12 cellular contexts compared by ENCODE assay signal in the genomic region with DNA sequence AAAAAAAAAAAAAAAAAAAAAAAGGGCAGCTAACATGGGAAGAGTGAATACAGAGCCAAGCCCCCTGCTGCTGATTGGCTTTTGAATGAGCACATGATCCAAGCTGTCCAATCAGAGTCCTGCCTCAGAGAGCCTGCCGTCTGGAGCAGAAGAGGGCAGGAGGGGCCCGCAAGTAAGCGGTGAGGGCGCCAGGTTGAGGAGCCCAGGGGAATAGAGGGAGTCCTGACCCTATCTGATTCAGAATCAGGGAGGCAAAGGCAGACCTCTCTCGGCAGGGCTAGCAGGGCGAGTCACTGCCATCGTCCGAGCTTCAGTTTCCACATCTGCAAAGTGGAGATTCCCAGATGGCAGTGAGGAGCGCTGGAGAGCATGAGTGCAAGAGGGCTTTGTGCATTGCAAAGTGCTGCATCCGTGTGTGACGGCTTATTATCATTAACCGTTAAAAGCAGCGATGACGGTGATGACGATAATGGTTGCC.
DNase-seq lines count a peak whose midpoint lies in the region; ATAC-seq and TF ChIP-seq lines count a peak whose summit lies in the region.
"Had no signal": no experiment of that assay in that cellular context is flagged by ENCODE, and none has a peak within 500 bp of the region (broad histone marks: within the 10 kb centered on the region; RNA-seq: fewer than 3 reads in every experiment).

No MANE protein-coding gene starts in this region.

- no peak overlapping the region for H3K4me3 ChIP-seq in smooth muscle cell

- H3K79me2 ChIP-seq in smooth muscle cell (ENCODE audit: low read depth): no peaks in the 10 kb centered on the region

- POLR2A ChIA-PET in activated CD4-positive, alpha-beta T cell treated with anti-CD3 and anti-CD28 coated beads for 36 hours (lab: Charles Lee): interaction anchor here (0.6 kb wide), 1 partner anchor 119 kb away, joined by 4 read pairs; no protein-coding TSS in a partner anchor

- H3K4me2 ChIP-seq in smooth muscle cell: peak overlapping the region; percentile 13

- H3K27ac Mint-ChIP-seq in activated CD4-positive, alpha-beta T cell treated with anti-CD3 and anti-CD28 coated beads for 36 hours: no peak overlapping the region
- H3K27ac Mint-ChIP-seq: activated naive CD4-positive, alpha-beta T cell treated with anti-CD3 and anti-CD28 coated beads, Interleukin-2, amount 50 U/mL, for 72 hours had no signal

- H3K9me3 Mint-ChIP-seq in activated CD4-positive, alpha-beta T cell treated with anti-CD3 and anti-CD28 coated beads for 36 hours (ENCODE audit: low read depth): no peaks in the 10 kb centered on the region
- H3K9me3 Mint-ChIP-seq: activated naive CD4-positive, alpha-beta T cell treated with anti-CD3 and anti-CD28 coated beads, Interleukin-2, amount 50 U/mL, for 72 hours had no signal

- TF ChIP-seq CTCF in smooth muscle cell (IDR thresholded peaks at IDR 0.05; ENCODE audit: borderline replicate concordance, insufficient read depth, poor library complexity, severe bottlenecking): no peak

- 66% methylated on average over 15 of the region's 15 CpGs for WGBS in smooth muscle cell (ENCODE audit: low lambda C conversion rate)

- intact Hi-C loops in activated CD4-positive, alpha-beta T cell treated with anti-CD3 and anti-CD28 coated beads for 36 hours (cut with DNase I, micrococcal nuclease): no loop called here

- no peaks in the 10 kb centered on the region for H3K27me3 ChIP-seq in smooth muscle cell (ENCODE audit: low read depth)

- H3K36me3 ChIP-seq in smooth muscle cell (ENCODE audit: low read depth): no peaks in the 10 kb centered on the region

- in situ Hi-C loops in KBM-7 (cut with MboI; ENCODE audit: low pct_unique_long_range_greater_than_20kb, low sequenced_read_pairs): no loop called here

- H4K20me1 ChIP-seq in smooth muscle cell (ENCODE audit: low read depth): no peaks in the 10 kb centered on the region

- no peak overlapping the region for H3K9ac ChIP-seq in smooth muscle cell (ENCODE audit: low read depth)

- no peaks in the 10 kb centered on the region for H3K9me3 ChIP-seq in smooth muscle cell (replicated peaks; ENCODE audit: low read depth)

- H3K27me3 Mint-ChIP-seq in activated CD4-positive, alpha-beta T cell treated with anti-CD3 and anti-CD28 coated beads for 36 hours: peaks cover 2% of the 10 kb centered on the region

- no peak overlapping the region for H2AFZ ChIP-seq in smooth muscle cell (ENCODE audit: low read depth)

- H3K4me1 ChIP-seq in smooth muscle cell (ENCODE audit: low read depth): no peaks in the 10 kb centered on the region

- no peak for DNase-seq in activated CD4-positive, alpha-beta T cell treated with anti-CD3 and anti-CD28 coated beads for 36 hours
- no peak for DNase-seq in activated CD4-positive, alpha-beta T cell treated with anti-CD3 and anti-CD28 coated beads for 1 hour
- peak; percentile 83 to 94 for DNase-seq in NCI-H524 (lab: John Stamatoyannopoulos, UW)
- peak; percentile 47 for DNase-seq in dermis blood vessel endothelial cell
- no peak for DNase-seq in smooth muscle cell (lab: John Stamatoyannopoulos, UW; ENCODE audit: unreplicated experiment)
- no peak for DNase-seq in KBM-7
- no peak for DNase-seq in NCI-H187 (lab: John Stamatoyannopoulos, UW)
- DNase-seq: HCEC 1CT; stimulated activated CD4-positive, alpha-beta T cell treated with anti-CD3 and anti-CD28 coated beads, Interleukin-4, amount 100 ng/mL, for 24 hours had no signal

- H3F3A ChIP-seq in smooth muscle cell (ENCODE audit: low read depth): no peaks in the 10 kb centered on the region

- CTCF ChIA-PET in activated CD4-positive, alpha-beta T cell treated with anti-CD3 and anti-CD28 coated beads for 36 hours (lab: Charles Lee): no interaction called here

- no peaks in the 10 kb centered on the region for H3K36me3 Mint-ChIP-seq in activated CD4-positive, alpha-beta T cell treated with anti-CD3 and anti-CD28 coated beads for 36 hours (ENCODE audit: low read depth)
- H3K36me3 Mint-ChIP-seq: activated naive CD4-positive, alpha-beta T cell treated with anti-CD3 and anti-CD28 coated beads, Interleukin-2, amount 50 U/mL, for 72 hours had no signal

- ATAC-seq in activated CD4-positive, alpha-beta T cell treated with anti-CD3 and anti-CD28 coated beads for 36 hours: peak; percentile 39
- no peak for ATAC-seq in HG03025 (IDR thresholded peaks at IDR 0.05; ENCODE audit: low FRiP score, unreplicated experiment)
- ATAC-seq: activated naive CD4-positive, alpha-beta T cell treated with anti-CD3 and anti-CD28 coated beads, Interleukin-2, amount 50 U/mL, for 72 hours had no signal

- no peak overlapping the region for H3K27ac ChIP-seq in smooth muscle cell (ENCODE audit: low read depth)
- H3K27ac ChIP-seq: C4-2B had no signal

- H3K4me3 Mint-ChIP-seq in activated CD4-positive, alpha-beta T cell treated with anti-CD3 and anti-CD28 coated beads for 36 hours: no peak overlapping the region

- H3K4me1 Mint-ChIP-seq in activated CD4-positive, alpha-beta T cell treated with anti-CD3 and anti-CD28 coated beads for 36 hours: no peaks in the 10 kb centered on the region

Comparison
In these comparisons a context has a peak if more than half of its experiments do, and no peak if none do; other contexts are left out.
1. DNase-seq: peak in NCI-H524 (2 of 2) and dermis blood vessel endothelial cell (single experiment); none in activated CD4-positive, alpha-beta T cell treated with anti-CD3 and anti-CD28 coated beads for 36 hours (single experiment), activated CD4-positive, alpha-beta T cell treated with anti-CD3 and anti-CD28 coated beads for 1 hour (single experiment), smooth muscle cell (single experiment), KBM-7 (single experiment) and NCI-H187 (0 of 2).